Comparison of ENCODE assay signal across 8 cellular contexts in the genomic region with DNA sequence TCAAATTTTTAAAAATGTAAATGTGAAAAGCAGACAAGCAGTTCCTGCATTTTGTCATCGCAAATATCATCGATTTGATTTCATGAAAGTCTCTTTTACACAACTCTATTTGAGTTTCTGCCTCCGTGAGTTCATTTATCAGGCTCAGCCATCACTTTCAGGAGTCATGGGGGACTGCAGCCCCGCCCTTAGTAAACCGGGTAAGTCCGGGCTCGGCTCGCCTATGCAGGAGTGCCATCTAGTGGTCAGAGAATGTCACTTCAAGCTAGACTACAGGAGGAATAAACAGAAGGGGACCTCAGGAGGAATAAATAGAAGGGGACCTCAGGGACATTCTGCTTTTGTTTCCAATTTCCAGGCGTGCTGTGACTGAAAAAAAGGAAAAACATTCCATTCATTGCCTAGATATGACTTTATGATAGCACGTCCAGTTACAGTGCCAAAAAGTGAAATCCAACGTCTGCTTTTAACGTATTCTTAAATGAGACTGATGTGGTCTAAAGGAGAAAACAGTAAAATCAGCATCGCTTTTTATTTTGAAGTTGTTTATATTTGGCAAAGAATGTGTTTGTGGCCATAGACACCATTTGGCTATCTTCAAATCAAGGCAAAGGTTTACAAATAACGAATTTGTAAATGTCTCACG.
DNase-seq lines count a peak whose midpoint lies in the region; ATAC-seq, FAIRE-seq and TF ChIP-seq lines count a peak whose summit lies in the region.

No MANE protein-coding gene starts in this region.

- H3K27me3 Mint-ChIP-seq in natural killer cell (ENCODE audit: low read depth in 2 of 2), result peaks cover 0 to 3% of the 10 kb centered on the region in 2 donors

- intact Hi-C loops in esophagus squamous epithelium (cut with DNase I), result no loop called here
- intact Hi-C loops in natural killer cell (cut with micrococcal nuclease), result no loop called here

- TF ChIP-seq CTCF in D721Med (IDR thresholded peaks at IDR 0.05; ENCODE audit: insufficient read depth, missing control alignments), result peak; percentile 97
- TF ChIP-seq CTCF in esophagus squamous epithelium (IDR thresholded peaks at IDR 0.05), result peak; percentile 69 to 92 (median 81)
- peak; percentile 80 for TF ChIP-seq CTCF in natural killer cell (IDR thresholded peaks at IDR 0.05)

- no peaks in the 10 kb centered on the region for H3K9me3 Mint-ChIP-seq in natural killer cell

- H3K4me3 ChIP-seq in esophagus squamous epithelium, result peak overlapping the region in 1 of 4 donors; percentile 52

- no peak overlapping the region for H3K4me3 Mint-ChIP-seq in natural killer cell

- no peaks in the 10 kb centered on the region for H3K9me3 ChIP-seq in esophagus squamous epithelium

- 13 to 17% methylated on average over 15 of the region's 15 CpGs for WGBS in esophagus squamous epithelium, 2 donors

- no peaks in the 10 kb centered on the region for H3K36me3 ChIP-seq in esophagus squamous epithelium

- ATAC-seq in GM21423 (IDR thresholded peaks at IDR 0.05; ENCODE audit: unreplicated experiment) (peak; percentile 99), natural killer cell (peak; percentile 85 to 98 (median 98))

- DNase-seq in D721Med (ENCODE audit: insufficient read length, low spot score) (peak; percentile 13), HTR-8/SVneo (ENCODE audit: insufficient read length, low spot score) (peak; percentile 52), OCI-M2 (lab: John Stamatoyannopoulos, UW; ENCODE audit: unreplicated experiment) (peak; percentile 31), esophagus squamous epithelium (lab: John Stamatoyannopoulos, UW) (no peak), natural killer cell (peak; percentile 29)
- peak; percentile 61 for DNase-seq in activated T-cell treated with anti-CD3 and anti-CD28 coated beads, Interleukin-2, amount 50 U/mL, for 1 hour
- peak; percentile 17 to 65 (median 41) for DNase-seq in stimulated activated naive CD4-positive, alpha-beta T cell (lab: John Stamatoyannopoulos, UW)

- FAIRE-seq in D721Med (lab: Jason Lieb, UNC), result peak; percentile 80
- no peak for FAIRE-seq in HTR-8/SVneo (lab: Jason Lieb, UNC)

- H3K27ac Mint-ChIP-seq in natural killer cell, result no peak overlapping the region

- peaks cover 0 to 4% (median 0%) of the 10 kb centered on the region in 4 donors for H3K27me3 ChIP-seq in esophagus squamous epithelium

- peaks cover 0 to 6% of the 10 kb centered on the region in 2 donors for H3K4me1 Mint-ChIP-seq in natural killer cell

- H3K4me1 ChIP-seq in esophagus squamous epithelium, result peaks cover 0 to 34% (median 0%) of the 10 kb centered on the region in 3 donors

- H3K36me3 Mint-ChIP-seq in natural killer cell, result no peaks in the 10 kb centered on the region

- peak overlapping the region in 1 of 4 donors; percentile 51 for H3K27ac ChIP-seq in esophagus squamous epithelium

- no peak for TF ChIP-seq POLR2A in esophagus squamous epithelium (IDR thresholded peaks at IDR 0.05)
